Comparison of ENCODE assay signal across 1 cellular context in genomic region chr20:48986899-48987298, GRCh38.
TF ChIP-seq lines count a peak whose summit lies in the region.

No MANE protein-coding gene starts in this region.

TF ChIP-seq in H1, 55 proteins besides CTCF, POLR2A, EP300 and RAD21 (continued from another document):
- TF ChIP-seq CHD7 (IDR thresholded peaks at IDR 0.05; ENCODE audit: insufficient replicate concordance, low read length) (no peak), CBX5 (IDR thresholded peaks at IDR 0.05; ENCODE audit: low read depth, low read length) (no peak), USF2 (IDR thresholded peaks at IDR 0.05; ENCODE audit: low read length) (no peak), ASH2L (IDR thresholded peaks at IDR 0.05; ENCODE audit: low read length) (no peak), HDAC2 (IDR thresholded peaks at IDR 0.05; ENCODE audit: borderline replicate concordance in 1 of 2, low read depth in 2 of 2, low read length in 2 of 2) (no peak)
